ENCODE assay signal across 23 cellular contexts in the genomic region with DNA sequence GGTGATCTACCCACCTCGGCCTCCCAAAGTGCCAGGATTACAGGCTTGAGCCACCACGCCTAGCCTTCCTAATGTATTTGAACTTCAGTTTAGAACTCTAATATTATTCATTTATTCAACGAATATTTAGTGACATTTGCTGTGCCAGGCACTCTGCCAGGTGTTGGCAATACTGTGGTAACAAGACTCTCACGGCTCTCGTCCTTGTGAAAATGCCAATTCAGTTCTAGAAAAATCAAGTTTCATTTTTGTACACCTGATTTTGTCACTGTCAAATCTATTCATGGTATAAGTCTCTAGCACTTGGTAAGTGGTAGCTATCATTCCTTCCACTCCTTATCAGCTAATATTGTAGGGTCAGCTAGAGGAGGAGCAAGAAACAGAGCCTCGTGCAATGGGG.
"Had no signal": no experiment of that assay in that cellular context is flagged by ENCODE, and none has a peak within 500 bp of the region (broad histone marks: within the 10 kb centered on the region; RNA-seq: fewer than 3 reads in every experiment).

No MANE protein-coding gene starts in this region.

- H3K36me3 ChIP-seq: neural progenitor cell, ovary, right lobe of liver, sigmoid colon, stomach, thoracic aorta, thyroid gland, tibial nerve, upper lobe of left lung, vagina had no signal

- H3K9me3 ChIP-seq: ovary, psoas muscle, right lobe of liver, sigmoid colon, stomach, thoracic aorta, thyroid gland, tibial nerve, upper lobe of left lung, vagina had no signal

- H3K27me3 ChIP-seq: ovary, right lobe of liver, thyroid gland, upper lobe of left lung, vagina had no signal

- H3K27ac ChIP-seq: neural progenitor cell, ovary, parathyroid adenoma, psoas muscle, right lobe of liver, sigmoid colon, stomach, thoracic aorta, thyroid gland, tibial nerve, upper lobe of left lung, vagina had no signal

- DNase-seq: occipital lobe; ovary; posterior cingulate gyrus; psoas muscle; right cardiac atrium; right lobe of liver; sigmoid colon; small intestine; stimulated activated CD4-positive, alpha-beta T cell treated with anti-CD3 and anti-CD28 coated beads, Interleukin-15, amount 100 ng/mL, for 24 hours; stimulated activated CD4-positive, alpha-beta T cell treated with anti-CD3 and anti-CD28 coated beads, Interleukin-2, amount 100 ng/mL, for 24 hours; stimulated activated CD4-positive, alpha-beta T cell treated with anti-CD3 and anti-CD28 coated beads, Interleukin-2, amount 100 ng/mL, for 48 hours; stimulated activated CD4-positive, alpha-beta T cell treated with anti-CD3 and anti-CD28 coated beads, Interleukin-4, amount 100 ng/mL, for 24 hours; stimulated activated naive B cell treated with anti-CD40 and anti-IgM and Interleukin-4, amounts not matched to agents 10 μg/mL and 1 μg/mL and 100 μg/mL, for 72 hours; stimulated activated naive CD4-positive, alpha-beta T cell treated with Interleukin-2 at 50 U/mL for 16 hours; stomach; thyroid gland; trophoblast cell; upper lobe of left lung had no signal

- H3K4me1 ChIP-seq: neural progenitor cell, psoas muscle, right lobe of liver, sigmoid colon, thyroid gland, upper lobe of left lung, vagina had no signal

- H3K4me3 ChIP-seq: neural progenitor cell, ovary, psoas muscle, right lobe of liver, sigmoid colon, stomach, thoracic aorta, thyroid gland, tibial nerve, upper lobe of left lung, vagina had no signal
